1 cellular context compared by ENCODE assay signal in the genomic region with DNA sequence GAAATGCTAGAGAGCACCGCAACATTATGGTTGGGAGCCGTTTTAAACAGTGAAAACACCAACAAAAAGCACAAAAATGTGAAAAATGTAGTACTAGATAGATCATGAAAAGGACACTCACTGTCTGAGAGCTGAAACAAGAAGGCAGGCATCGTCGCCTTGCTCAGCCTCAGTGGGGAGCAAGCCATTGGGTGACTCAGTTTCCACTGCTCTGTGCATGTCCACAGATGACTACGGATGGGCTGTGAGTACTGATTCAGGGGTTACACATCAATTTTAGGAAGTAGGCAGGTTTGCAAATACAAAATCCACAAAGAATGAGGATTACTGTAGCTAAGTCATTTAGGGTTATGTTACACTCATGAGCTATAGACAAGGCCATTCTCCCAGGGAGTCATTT.
TF ChIP-seq lines count a peak whose summit lies in the region.

No MANE protein-coding gene starts in this region.

TF ChIP-seq in HepG2, 621 proteins besides CTCF, POLR2A, EP300 and RAD21:
- TF ChIP-seq SOX13 (IDR thresholded peaks at IDR 0.05) (no peak), SOX13 (CRISPR knock-in tag; conservative IDR thresholded peaks at IDR 0.05 in 1 of 2, IDR thresholded peaks at IDR 0.05 in 1 of 2) (no peak), KLF13 (CRISPR knock-in tag; IDR thresholded peaks at IDR 0.05) (no peak), ESRRA (CRISPR knock-in tag; IDR thresholded peaks at IDR 0.05; ENCODE audit: low read depth) (no peak), HNRNPL (IDR thresholded peaks at IDR 0.05; ENCODE audit: low read depth, low read length) (no peak), ZNF780A (CRISPR knock-in tag; IDR thresholded peaks at IDR 0.05) (no peak), ARNTL (CRISPR knock-in tag; IDR thresholded peaks at IDR 0.05) (no peak), ASH2L (IDR thresholded peaks at IDR 0.05; ENCODE audit: insufficient read length, low read depth, low read length) (no peak), FOXM1 (CRISPR knock-in tag; IDR thresholded peaks at IDR 0.05) (no peak), PCBP2 (optimal IDR thresholded peaks at IDR 0.05; ENCODE audit: low read depth, low read length, poor library complexity, severe bottlenecking) (no peak), ATM (IDR thresholded peaks at IDR 0.05; ENCODE audit: borderline replicate concordance) (no peak), SIX4 (CRISPR knock-in tag; IDR thresholded peaks at IDR 0.05) (no peak)
- TF ChIP-seq, protein P1, sequence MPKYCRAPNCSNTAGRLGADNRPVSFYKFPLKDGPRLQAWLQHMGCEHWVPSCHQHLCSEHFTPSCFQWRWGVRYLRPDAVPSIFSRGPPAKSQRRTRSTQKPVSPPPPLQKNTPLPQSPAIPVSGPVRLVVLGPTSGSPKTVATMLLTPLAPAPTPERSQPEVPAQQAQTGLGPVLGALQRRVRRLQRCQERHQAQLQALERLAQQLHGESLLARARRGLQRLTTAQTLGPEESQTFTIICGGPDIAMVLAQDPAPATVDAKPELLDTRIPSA (CRISPR knock-in tag; IDR thresholded peaks at IDR 0.05; ENCODE audit: borderline replicate concordance): no peak
- TF ChIP-seq, protein P2, sequence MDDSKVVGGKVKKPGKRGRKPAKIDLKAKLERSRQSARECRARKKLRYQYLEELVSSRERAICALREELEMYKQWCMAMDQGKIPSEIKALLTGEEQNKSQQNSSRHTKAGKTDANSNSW (CRISPR knock-in tag; IDR thresholded peaks at IDR 0.05; ENCODE audit: borderline replicate concordance): no peak
- TF ChIP-seq, protein P3, sequence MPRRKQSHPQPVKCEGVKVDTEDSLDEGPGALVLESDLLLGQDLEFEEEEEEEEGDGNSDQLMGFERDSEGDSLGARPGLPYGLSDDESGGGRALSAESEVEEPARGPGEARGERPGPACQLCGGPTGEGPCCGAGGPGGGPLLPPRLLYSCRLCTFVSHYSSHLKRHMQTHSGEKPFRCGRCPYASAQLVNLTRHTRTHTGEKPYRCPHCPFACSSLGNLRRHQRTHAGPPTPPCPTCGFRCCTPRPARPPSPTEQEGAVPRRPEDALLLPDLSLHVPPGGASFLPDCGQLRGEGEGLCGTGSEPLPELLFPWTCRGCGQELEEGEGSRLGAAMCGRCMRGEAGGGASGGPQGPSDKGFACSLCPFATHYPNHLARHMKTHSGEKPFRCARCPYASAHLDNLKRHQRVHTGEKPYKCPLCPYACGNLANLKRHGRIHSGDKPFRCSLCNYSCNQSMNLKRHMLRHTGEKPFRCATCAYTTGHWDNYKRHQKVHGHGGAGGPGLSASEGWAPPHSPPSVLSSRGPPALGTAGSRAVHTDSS (CRISPR knock-in tag; conservative IDR thresholded peaks at IDR 0.05): no peak
- TF ChIP-seq, protein P4, sequence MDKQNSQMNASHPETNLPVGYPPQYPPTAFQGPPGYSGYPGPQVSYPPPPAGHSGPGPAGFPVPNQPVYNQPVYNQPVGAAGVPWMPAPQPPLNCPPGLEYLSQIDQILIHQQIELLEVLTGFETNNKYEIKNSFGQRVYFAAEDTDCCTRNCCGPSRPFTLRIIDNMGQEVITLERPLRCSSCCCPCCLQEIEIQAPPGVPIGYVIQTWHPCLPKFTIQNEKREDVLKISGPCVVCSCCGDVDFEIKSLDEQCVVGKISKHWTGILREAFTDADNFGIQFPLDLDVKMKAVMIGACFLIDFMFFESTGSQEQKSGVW (CRISPR knock-in tag; IDR thresholded peaks at IDR 0.05; ENCODE audit: borderline replicate concordance): no peak
